In genomic region chr16:88766975-88767374, GRCh38 we compare ENCODE assay signal across 16 cellular contexts. TPM values are rescaled to one million over a fixed set of nuclear protein-coding genes. Genes with fewer than 3 reads are reported as not detected.
DNase-seq lines count a peak whose midpoint lies in the region; ATAC-seq and TF ChIP-seq lines count a peak whose summit lies in the region.
"Had no signal": no experiment of that assay in that cellular context is flagged by ENCODE, and none has a peak within 500 bp of the region (broad histone marks: within the 10 kb centered on the region; RNA-seq: fewer than 3 reads in every experiment).

No MANE protein-coding gene starts in this region.

- H3K4me3 Mint-ChIP-seq in HFFc6 = no peak overlapping the region
- H3K4me3 Mint-ChIP-seq: activated CD4-positive, alpha-beta T cell treated with anti-CD3 and anti-CD28 coated beads for 36 hours had no signal

- peaks cover 56% of the 10 kb centered on the region for H3K4me1 ChIP-seq in effector memory CD4-positive, alpha-beta T cell (ENCODE audit: control insufficient read depth, insufficient read depth, low read length, poor library complexity, severe bottlenecking)
- peaks cover 0 to 98% (median 95%) of the 10 kb centered on the region in 4 donors for H3K4me1 ChIP-seq in sigmoid colon

- no peak overlapping the region for H3K4me3 ChIP-seq in effector memory CD4-positive, alpha-beta T cell (ENCODE audit: insufficient read depth, low read depth, low read length, poor library complexity, severe bottlenecking)
- H3K4me3 ChIP-seq in sigmoid colon = no peak overlapping the region
- H3K4me3 ChIP-seq: lung had no signal

- ATAC-seq in GM18505 (IDR thresholded peaks at IDR 0.05; ENCODE audit: unreplicated experiment) = no peak
- ATAC-seq: activated CD4-positive, alpha-beta T cell treated with anti-CD3 and anti-CD28 coated beads for 36 hours had no signal

- no peaks in the 10 kb centered on the region for H3K9me3 ChIP-seq in effector memory CD4-positive, alpha-beta T cell (ENCODE audit: control insufficient read depth, low read length)
- H3K9me3 ChIP-seq in sigmoid colon = no peaks in the 10 kb centered on the region
- H3K9me3 ChIP-seq: neutrophil had no signal

- peaks cover 2% of the 10 kb centered on the region for H3K27me3 Mint-ChIP-seq in HFFc6 (ENCODE audit: insufficient read depth)
- H3K27me3 Mint-ChIP-seq: activated CD4-positive, alpha-beta T cell treated with anti-CD3 and anti-CD28 coated beads for 36 hours had no signal

- H3K27me3 ChIP-seq in effector memory CD4-positive, alpha-beta T cell (replicated peaks; ENCODE audit: control insufficient read depth, insufficient read depth, low read length, poor library complexity, severe bottlenecking) = no peaks in the 10 kb centered on the region
- H3K27me3 ChIP-seq in sigmoid colon = no peaks in the 10 kb centered on the region
- H3K27me3 ChIP-seq: neutrophil had no signal

- no peak for DNase-seq in HFFc6
- DNase-seq in effector memory CD4-positive, alpha-beta T cell = no peak
- DNase-seq in sigmoid colon = no peak
- DNase-seq in cerebellum (ENCODE audit: low spot score) = no peak
- DNase-seq in DMS153 (lab: John Stamatoyannopoulos, UW) = no peak
- DNase-seq: activated CD4-positive, alpha-beta T cell treated with anti-CD3 and anti-CD28 coated beads for 36 hours; activated effector memory CD4-positive, alpha-beta T cell treated with Interleukin-2 at 50 U/mL for 16 hours; C1 segment of cervical spinal cord; NCI-H146; NCI-H510A; small intestine; substantia nigra had no signal

- peak overlapping the region; percentile 98 for H3K27ac ChIP-seq in C4-2B
- peak overlapping the region; percentile 21 for H3K27ac ChIP-seq in effector memory CD4-positive, alpha-beta T cell (ENCODE audit: insufficient read depth, low read length, poor library complexity, severe bottlenecking)
- peak overlapping the region; percentile 89 to 100 (median 96) for H3K27ac ChIP-seq in sigmoid colon
- H3K27ac ChIP-seq: neutrophil had no signal

- H3K36me3 Mint-ChIP-seq in HFFc6 (ENCODE audit: low read depth) = peaks cover 11% of the 10 kb centered on the region; the same call in 1 of the 2 replicates

- peaks cover 14% of the 10 kb centered on the region for H3K36me3 ChIP-seq in effector memory CD4-positive, alpha-beta T cell (ENCODE audit: control insufficient read depth, insufficient read depth, low read length)
- no peaks in the 10 kb centered on the region for H3K36me3 ChIP-seq in sigmoid colon
- H3K36me3 ChIP-seq: neutrophil had no signal

- no peak for TF ChIP-seq CTCF in C4-2B (conservative IDR thresholded peaks at IDR 0.05)
- TF ChIP-seq CTCF in HFFc6 (IDR thresholded peaks at IDR 0.05) = no peak
- no peak for TF ChIP-seq CTCF in sigmoid colon (IDR thresholded peaks at IDR 0.05)

- peaks cover 52% of the 10 kb centered on the region for H3K4me1 Mint-ChIP-seq in HFFc6 (ENCODE audit: low read depth)

- TF ChIP-seq POLR2A in sigmoid colon (IDR thresholded peaks at IDR 0.05) (no peak), GM18505 (IDR thresholded peaks at IDR 0.05; ENCODE audit: borderline replicate concordance, extremely low read depth, insufficient read depth, insufficient read length) (no peak)

- H3K27ac Mint-ChIP-seq in HFFc6 = peak overlapping the region; percentile 8; the same call in 1 of the 2 replicates
- H3K27ac Mint-ChIP-seq: activated CD4-positive, alpha-beta T cell treated with anti-CD3 and anti-CD28 coated beads for 36 hours had no signal

- no peaks in the 10 kb centered on the region for H3K9me3 Mint-ChIP-seq in HFFc6

- WGBS in sigmoid colon, 2 donors = 85 to 92% methylated on average over 11 of the region's 11 CpGs

- intact Hi-C loops in sigmoid colon (cut with DNase I) = no loop called here

- TF ChIP-seq EP300 in sigmoid colon (IDR thresholded peaks at IDR 0.05) = peak in 1 of 4 donors; percentile 61

RNA-seq across cellular contexts. Expression of gene PIEZO1, which starts 18.0 kb away (rescaled TPM):
- total RNA-seq in HFFc6 (2021; fragmentation: NEBNext Ultra II Directional; extraction: Animal tissue kit (Norgen Biotek cat#: 25700)) = 100 to 1,000 TPM; 238 to 293 (median 264) TPM
- total RNA-seq in sigmoid colon (100 to 1,000 TPM in 3 of 4 donors, 10 to 100 TPM in 1; 97.4 to 242 (median 158) TPM), cerebellum (9.9 TPM)
- 100 to 1,000 TPM in 1 of 3 donors, 10 to 100 TPM in 2; 18.0 to 169 (median 29.4) TPM for polyA plus RNA-seq in sigmoid colon

RNA-seq across cellular contexts. Expression of gene CDT1, which starts 36.6 kb away (rescaled TPM):
- total RNA-seq in HFFc6 (2021; fragmentation: NEBNext Ultra II Directional; extraction: Animal tissue kit (Norgen Biotek cat#: 25700)) = 10 to 100 TPM; 13.3 to 28.2 (median 22.2) TPM
- total RNA-seq in sigmoid colon (1 to 10 TPM in 1 of 4 donors, under 1 TPM in 2, not detected in 1; 0.71 to 3.0 (median 0.81) TPM), cerebellum (7.9 TPM)
- polyA plus RNA-seq in sigmoid colon = 10 to 100 TPM in 1 of 3 donors, 1 to 10 TPM in 2; 3.6 to 17.4 (median 6.9) TPM

RNA-seq across cellular contexts. Expression of gene APRT, which starts 44.8 kb away (rescaled TPM):
- 100 to 1,000 TPM; 123 to 163 (median 130) TPM for total RNA-seq in HFFc6 (2021; fragmentation: NEBNext Ultra II Directional; extraction: Animal tissue kit (Norgen Biotek cat#: 25700))
- total RNA-seq in sigmoid colon (10 to 100 TPM; 56.6 to 78.3 (median 62.5) TPM), cerebellum (10.9 TPM)
- polyA plus RNA-seq in sigmoid colon = 100 to 1,000 TPM; 245 to 329 (median 294) TPM

Comparison
In these comparisons a context has a peak if more than half of its experiments do, and no peak if none do; other contexts are left out.
1. H3K27ac ChIP-seq: peak in every context shown above with its lines; median percentile 98 in C4-2B; 96 in sigmoid colon; 21 in effector memory CD4-positive, alpha-beta T cell.